ENCODE assay signal across 13 cellular contexts in the genomic region with DNA sequence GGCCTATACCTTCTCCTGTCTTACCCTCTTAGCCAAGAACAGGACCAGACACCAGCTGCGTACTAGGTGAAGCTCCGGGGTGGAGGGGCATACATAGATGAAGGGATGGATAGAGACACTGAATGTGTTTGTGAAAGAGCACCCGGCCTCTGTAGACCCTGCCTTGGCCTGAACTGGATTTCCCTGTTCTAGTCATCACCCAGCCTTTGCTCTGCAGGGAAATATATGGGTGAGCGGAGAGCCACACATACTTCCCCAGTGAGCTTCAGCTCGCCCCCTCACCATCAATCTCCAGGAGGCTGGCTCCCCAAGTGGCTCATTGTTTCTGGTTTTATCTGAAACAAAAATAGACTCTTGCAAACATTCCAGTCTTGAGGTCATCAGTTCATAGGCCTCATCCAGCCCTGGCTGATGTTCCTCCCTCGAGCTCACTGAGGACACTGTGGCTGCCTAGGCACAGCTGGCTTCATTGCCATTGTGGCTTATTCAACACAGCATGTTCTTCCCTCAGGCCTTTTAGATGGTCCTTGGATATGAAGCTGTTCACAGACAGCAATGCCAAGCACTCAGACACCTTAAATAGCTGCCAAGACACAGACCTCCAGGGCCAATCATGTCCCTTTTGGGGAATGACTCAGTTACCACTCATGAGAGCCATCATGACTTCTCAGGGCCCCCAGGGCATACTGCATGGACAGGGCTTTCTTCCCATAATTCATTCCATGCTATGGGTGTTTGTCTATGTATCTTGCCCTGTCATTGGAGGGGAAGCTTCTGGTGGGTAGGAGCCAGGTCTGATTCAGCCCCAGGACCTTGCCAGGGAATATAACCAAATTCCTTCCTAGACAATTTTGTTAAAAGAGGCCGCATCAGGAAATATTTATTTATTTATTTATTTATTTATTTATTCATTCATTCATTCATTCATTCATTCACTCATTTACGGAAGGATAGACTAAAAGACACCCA.
DNase-seq lines count a peak whose midpoint lies in the region; ATAC-seq and TF ChIP-seq lines count a peak whose summit lies in the region.
"Had no signal": no experiment of that assay in that cellular context is flagged by ENCODE, and none has a peak within 500 bp of the region (broad histone marks: within the 10 kb centered on the region; RNA-seq: fewer than 3 reads in every experiment).

No MANE protein-coding gene starts in this region.

- TF ChIP-seq CTCF in RWPE1 (conservative IDR thresholded peaks at IDR 0.05; ENCODE audit: low read depth) (no peak), osteoblast (IDR thresholded peaks at IDR 0.05; ENCODE audit: extremely low read depth, low read depth, low read length) (no peak), OCI-LY7 (conservative IDR thresholded peaks at IDR 0.05; ENCODE audit: low read length) (no peak)

- no TSS peak for BruUV-seq in OCI-LY7 (replicated peaks; lab: Mats Ljungman, UMichigan)

- H3K9me2 ChIP-seq in Karpas-422 (replicated peaks; ENCODE audit: insufficient read depth, low read length): no peaks in the 10 kb centered on the region
- H3K9me2 ChIP-seq in OCI-LY7 (ENCODE audit: insufficient read depth, low read length): no peaks in the 10 kb centered on the region

- H3K4me1 ChIP-seq in osteoblast (ENCODE audit: insufficient read depth, low read length): peaks cover 31% of the 10 kb centered on the region
- H3K4me1 ChIP-seq in Karpas-422 (ENCODE audit: low read length): no peaks in the 10 kb centered on the region
- H3K4me1 ChIP-seq in OCI-LY7 (ENCODE audit: insufficient read depth, low read length, poor library complexity, severe bottlenecking): no peaks in the 10 kb centered on the region
- H3K4me1 ChIP-seq: Peyer's patch had no signal

- H3K27ac ChIP-seq in RWPE1 (peak overlapping the region; percentile 39; the same call in 1 of the 2 replicates), osteoblast (ENCODE audit: low read depth, low read length) (peak overlapping the region; percentile 93), Karpas-422 (ENCODE audit: low read length) (no peak overlapping the region), OCI-LY7 (ENCODE audit: low read depth, low read length, poor library complexity, severe bottlenecking) (no peak overlapping the region)
- H3K27ac ChIP-seq: Peyer's patch had no signal

- H3K27me3 ChIP-seq in osteoblast (ENCODE audit: insufficient read depth, low read length) (no peaks in the 10 kb centered on the region), Karpas-422 (ENCODE audit: low read length) (no peaks in the 10 kb centered on the region)
- H3K27me3 ChIP-seq: Peyer's patch had no signal

- H4K20me1 ChIP-seq in osteoblast (ENCODE audit: insufficient read depth, low read length) (no peaks in the 10 kb centered on the region), Karpas-422 (ENCODE audit: insufficient read depth, low read depth, low read length) (no peaks in the 10 kb centered on the region), OCI-LY7 (ENCODE audit: insufficient read depth, low read length) (no peaks in the 10 kb centered on the region)

- H3K9me3 ChIP-seq in osteoblast (ENCODE audit: low read depth, low read length): no peaks in the 10 kb centered on the region
- H3K9me3 ChIP-seq in Karpas-422 (ENCODE audit: low read length): no peaks in the 10 kb centered on the region
- H3K9me3 ChIP-seq in OCI-LY7 (ENCODE audit: low read length): no peaks in the 10 kb centered on the region
- H3K9me3 ChIP-seq: Peyer's patch had no signal

- peak; percentile 73 for DNase-seq in GM03348 (ENCODE audit: low spot score)
- peak; percentile 75 for DNase-seq in RWPE1 (ENCODE audit: low spot score)
- DNase-seq in fibroblast of gingiva (ENCODE audit: low read depth): peak; percentile 87
- peak; percentile 85 for DNase-seq in osteoblast (ENCODE audit: insufficient read length, low spot score, missing footprints)
- DNase-seq in NCI-H187 treated with DMSO at 0.1 percent for 48 hours (lab: John Stamatoyannopoulos, UW): no peak
- DNase-seq in Karpas-422: no peak
- DNase-seq in OCI-LY7 (ENCODE audit: low spot score): no peak
- DNase-seq: COR-L47, NCI-H2081, Peyer's patch, substantia nigra had no signal

- intact Hi-C loops in OCI-LY7 (cut with micrococcal nuclease; ENCODE audit: unreplicated experiment): no loop called here

- POLR2A ChIA-PET in RWPE1 (lab: Yijun Ruan, JAX; ENCODE audit: low non-redundant PET) (no interaction called here), OCI-LY7 (lab: Charles Lee) (no interaction called here)

- H3K9ac ChIP-seq in Karpas-422 (ENCODE audit: low read length): no peak overlapping the region

- CTCF ChIA-PET in RWPE1 (lab: Yijun Ruan, JAX) (interaction anchor here (0.6 kb wide), 1 partner anchor 1865 kb away, joined by 3 read pairs; no protein-coding TSS in a partner anchor), OCI-LY7 (lab: Charles Lee; ENCODE audit: unreplicated experiment) (no interaction called here)

- H3K4me2 ChIP-seq in osteoblast (ENCODE audit: insufficient read depth, low read length) (peak overlapping the region; percentile 34), Karpas-422 (ENCODE audit: low read depth, low read length, poor library complexity, severe bottlenecking) (no peak overlapping the region), OCI-LY7 (ENCODE audit: low read length) (no peak overlapping the region)

- H3K36me3 ChIP-seq in osteoblast (ENCODE audit: insufficient read depth, low read length) (no peaks in the 10 kb centered on the region), Karpas-422 (ENCODE audit: insufficient read depth, low read length) (no peaks in the 10 kb centered on the region), OCI-LY7 (ENCODE audit: insufficient read depth, low read length) (no peaks in the 10 kb centered on the region)
- H3K36me3 ChIP-seq: Peyer's patch had no signal

- no peak overlapping the region for H2AFZ ChIP-seq in osteoblast (ENCODE audit: low read length)
- no peak overlapping the region for H2AFZ ChIP-seq in Karpas-422 (ENCODE audit: low read length)
- H2AFZ ChIP-seq in OCI-LY7 (ENCODE audit: low read length): no peak overlapping the region

- H3K4me3 ChIP-seq in osteoblast (ENCODE audit: insufficient read depth, low read length) (no peak overlapping the region), Karpas-422 (ENCODE audit: low read length) (no peak overlapping the region), OCI-LY7 (ENCODE audit: low read depth, low read length, poor library complexity, severe bottlenecking) (no peak overlapping the region)
- H3K4me3 ChIP-seq: Peyer's patch had no signal

- no peak for ATAC-seq in HG02763 (IDR thresholded peaks at IDR 0.05; ENCODE audit: unreplicated experiment)
- ATAC-seq: HepG2 had no signal

- no peaks in the 10 kb centered on the region for H3K79me2 ChIP-seq in osteoblast (ENCODE audit: insufficient read depth, low read length)
- H3K79me2 ChIP-seq in Karpas-422 (ENCODE audit: low read length): no peaks in the 10 kb centered on the region
- no peaks in the 10 kb centered on the region for H3K79me2 ChIP-seq in OCI-LY7 (ENCODE audit: insufficient read depth, low read depth, low read length)

Comparison
In these comparisons a context has a peak if more than half of its experiments do, and no peak if none do; other contexts are left out.
1. DNase-seq: peak in GM03348 (single experiment), RWPE1 (single experiment), fibroblast of gingiva (single experiment) and osteoblast (single experiment); none in NCI-H187 treated with DMSO at 0.1 percent for 48 hours (single experiment), Karpas-422 (single experiment) and OCI-LY7 (single experiment).
2. H3K27ac ChIP-seq: peak in RWPE1 (single experiment) and osteoblast (single experiment); none in Karpas-422 (single experiment) and OCI-LY7 (single experiment).